ENCODE assay signal across 10 cellular contexts in genomic region chr1:63674865-63675815, GRCh38.
DNase-seq lines count a peak whose midpoint lies in the region; ATAC-seq and TF ChIP-seq lines count a peak whose summit lies in the region.
"Had no signal": no experiment of that assay in that cellular context is flagged by ENCODE, and none has a peak within 500 bp of the region (broad histone marks: within the 10 kb centered on the region; RNA-seq: fewer than 3 reads in every experiment).

No MANE protein-coding gene starts in this region.

- no peak for TF ChIP-seq POLR2A in suprapubic skin (IDR thresholded peaks at IDR 0.05)

- DNase-seq in MM.1S (no peak), astrocyte of the hippocampus (ENCODE audit: low read depth, low spot score) (peak; percentile 49), kidney tubule cell (ENCODE audit: low spot score) (peak; percentile 27), suprapubic skin (ENCODE audit: low spot score in 2 of 2) (no peak), SKM-1 treated with dmso at 0.1 percent for 144 hours (lab: John Stamatoyannopoulos, UW; ENCODE audit: unreplicated experiment) (no peak), dermis blood vessel endothelial cell (no peak)
- DNase-seq: activated T-cell treated with anti-CD3 and anti-CD28 coated beads, Interleukin-2, amount 50 U/mL, for 24 hours; stimulated activated CD4-positive, alpha-beta T cell treated with anti-CD3 and anti-CD28 coated beads, Interleukin-4, amount 100 ng/mL, for 24 hours had no signal

- 0 out of 2 replicates have a peak overlapping the region, but pooled peaks have one; percentile 25 for H2AFZ ChIP-seq in MM.1S (ENCODE audit: low read length)

- H3K27ac ChIP-seq in MM.1S (ENCODE audit: low read length) (no peak overlapping the region), suprapubic skin (peak overlapping the region; percentile 22)

- H3K9ac ChIP-seq in MM.1S (ENCODE audit: low read length): no peak overlapping the region

- no peaks in the 10 kb centered on the region for H3K4me1 ChIP-seq in MM.1S (ENCODE audit: low read length)
- peaks cover 17% of the 10 kb centered on the region for H3K4me1 ChIP-seq in suprapubic skin

- no peaks in the 10 kb centered on the region for H4K20me1 ChIP-seq in MM.1S (ENCODE audit: insufficient read depth, low read length)

- H3K9me3 ChIP-seq in MM.1S (replicated peaks; ENCODE audit: insufficient read depth, low read length): no peaks in the 10 kb centered on the region
- H3K9me3 ChIP-seq in suprapubic skin: no peaks in the 10 kb centered on the region

- H3K4me3 ChIP-seq in MM.1S (ENCODE audit: low read length) (no peak overlapping the region), suprapubic skin (no peak overlapping the region)

- TF ChIP-seq EP300 in suprapubic skin (IDR thresholded peaks at IDR 0.05): no peak

- H3F3A ChIP-seq in MM.1S (ENCODE audit: insufficient read depth, low read length): no peaks in the 10 kb centered on the region

- ATAC-seq in HG03378 (IDR thresholded peaks at IDR 0.05; ENCODE audit: unreplicated experiment): no peak
- ATAC-seq in GM19395 (IDR thresholded peaks at IDR 0.05; ENCODE audit: unreplicated experiment): no peak

- 53% methylated on average over 15 of the region's 15 CpGs for WGBS in suprapubic skin

- H3K27me3 ChIP-seq in MM.1S (replicated peaks; ENCODE audit: insufficient read depth, low read length) (no peaks in the 10 kb centered on the region), suprapubic skin (no peaks in the 10 kb centered on the region)

- TF ChIP-seq CTCF in MM.1S (IDR thresholded peaks at IDR 0.05; ENCODE audit: low read length) (no peak), suprapubic skin (IDR thresholded peaks at IDR 0.05) (no peak)

- H3K4me2 ChIP-seq in MM.1S (ENCODE audit: low read depth, low read length): no peak overlapping the region

- H3K9me2 ChIP-seq in MM.1S (replicated peaks; ENCODE audit: insufficient read depth, low read length): no peaks in the 10 kb centered on the region

- H3K79me2 ChIP-seq in MM.1S (ENCODE audit: low read length): no peaks in the 10 kb centered on the region

- no peaks in the 10 kb centered on the region for H3K36me3 ChIP-seq in MM.1S (replicated peaks; ENCODE audit: insufficient read depth, low read length)
- no peaks in the 10 kb centered on the region for H3K36me3 ChIP-seq in suprapubic skin

Comparison
In these comparisons a context has a peak if more than half of its experiments do, and no peak if none do; other contexts are left out.
1. DNase-seq: peak in astrocyte of the hippocampus (single experiment) and kidney tubule cell (single experiment); none in MM.1S (single experiment), suprapubic skin (0 of 2), SKM-1 treated with dmso at 0.1 percent for 144 hours (single experiment) and dermis blood vessel endothelial cell (single experiment).